ENCODE assay signal across 27 cellular contexts in the genomic region with DNA sequence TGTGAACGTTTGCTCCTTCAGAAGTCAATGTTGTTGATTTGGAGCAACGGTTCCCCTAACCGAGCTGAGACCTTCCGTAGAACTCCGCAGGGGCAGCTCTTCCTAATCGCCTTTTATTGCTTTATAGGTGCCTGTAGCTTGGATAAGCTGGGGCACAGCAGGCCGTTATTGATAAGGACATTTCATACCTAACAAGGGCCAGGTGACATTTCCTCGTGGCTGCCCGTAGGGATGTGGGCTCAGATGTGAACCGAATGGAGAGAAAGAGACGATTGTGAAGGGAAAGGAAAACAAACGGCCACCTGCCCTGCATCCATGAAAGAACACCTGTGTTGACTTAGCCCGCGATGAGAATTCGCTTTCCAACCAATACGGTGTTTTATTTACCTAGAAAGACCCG. TPM values are rescaled to one million over a fixed set of nuclear protein-coding genes. Genes with fewer than 3 reads are reported as not detected.
DNase-seq lines count a peak whose midpoint lies in the region; ATAC-seq lines count a peak whose summit lies in the region.
"Had no signal": no experiment of that assay in that cellular context is flagged by ENCODE, and none has a peak within 500 bp of the region (broad histone marks: within the 10 kb centered on the region; RNA-seq: fewer than 3 reads in every experiment).

No MANE protein-coding gene starts in this region.

- no peaks in the 10 kb centered on the region for H3K79me1 ChIP-seq in mesendoderm (ENCODE audit: low read length)

- no peaks in the 10 kb centered on the region for H3K27me3 Mint-ChIP-seq in activated CD8-positive, alpha-beta T cell treated with anti-CD3 and anti-CD28 coated beads, Interleukin-2, amount 10 ng/mL, durations not matched to agents 7 days and 5 days (ENCODE audit: low read depth)
- H3K27me3 Mint-ChIP-seq: activated CD4-positive, alpha-beta memory T cell treated with anti-CD3 and anti-CD28 coated beads for 36 hours had no signal

- H3K27ac ChIP-seq in mesendoderm (ENCODE audit: low read depth, low read length), result no peak overlapping the region
- H3K27ac ChIP-seq: BLaER1, HL-60, vagina had no signal

- H3K9ac ChIP-seq in mesendoderm (ENCODE audit: low read length), result no peak overlapping the region
- H3K9ac ChIP-seq: BLaER1, SK-N-SH had no signal

- no peak overlapping the region for H3K4me2 ChIP-seq in mesendoderm (ENCODE audit: low read length)
- H3K4me2 ChIP-seq: BLaER1, SK-N-SH had no signal

- H3K4me1 Mint-ChIP-seq in activated CD8-positive, alpha-beta T cell treated with anti-CD3 and anti-CD28 coated beads, Interleukin-2, amount 10 ng/mL, durations not matched to agents 7 days and 5 days (ENCODE audit: low read depth), result peaks cover 2% of the 10 kb centered on the region
- H3K4me1 Mint-ChIP-seq: activated B cell treated with CpG ODN at 0.5 μM for 24 hours had no signal

- H3K23ac ChIP-seq in mesendoderm (ENCODE audit: low read length), result no peak overlapping the region

- H2BK15ac ChIP-seq in mesendoderm (replicated peaks; ENCODE audit: low read depth), result no peak overlapping the region

- CTCF ChIA-PET in activated CD8-positive, alpha-beta T cell treated with anti-CD3 and anti-CD28 coated beads, Interleukin-2, amount 10 ng/mL, durations not matched to agents 7 days and 5 days (lab: Charles Lee), result no interaction called here

- no peaks in the 10 kb centered on the region for H3K36me3 Mint-ChIP-seq in activated CD8-positive, alpha-beta T cell treated with anti-CD3 and anti-CD28 coated beads, Interleukin-2, amount 10 ng/mL, durations not matched to agents 7 days and 5 days (ENCODE audit: low read depth)
- H3K36me3 Mint-ChIP-seq: activated CD4-positive, alpha-beta memory T cell treated with anti-CD3 and anti-CD28 coated beads for 36 hours had no signal

- H3K27ac Mint-ChIP-seq in activated CD8-positive, alpha-beta T cell treated with anti-CD3 and anti-CD28 coated beads, Interleukin-2, amount 10 ng/mL, durations not matched to agents 7 days and 5 days, result no peak overlapping the region
- H3K27ac Mint-ChIP-seq: activated B cell treated with CpG ODN at 0.5 μM for 24 hours; activated CD4-positive, alpha-beta memory T cell treated with anti-CD3 and anti-CD28 coated beads for 36 hours; activated naive CD4-positive, alpha-beta T cell treated with anti-CD3 and anti-CD28 coated beads for 36 hours; T-helper 2 cell treated with Interferon-gamma antibody and Interleukin-4, amounts not matched to agents 5 μg/mL and 100 μg/mL, for 36 hours had no signal

- ATAC-seq in activated CD8-positive, alpha-beta T cell treated with anti-CD3 and anti-CD28 coated beads, Interleukin-2, amount 10 ng/mL, durations not matched to agents 7 days and 5 days, result no peak
- ATAC-seq in HG03565 (IDR thresholded peaks at IDR 0.05; ENCODE audit: unreplicated experiment), result no peak
- ATAC-seq: Panc1 had no signal

- H4K5ac ChIP-seq in mesendoderm (ENCODE audit: low read length), result no peak overlapping the region

- H3K56ac ChIP-seq in mesendoderm (ENCODE audit: low read length), result no peak overlapping the region

- no peak overlapping the region for H3K18ac ChIP-seq in mesendoderm (ENCODE audit: low read length)

- no peak overlapping the region for H3K4ac ChIP-seq in mesendoderm (ENCODE audit: low read depth, low read length)

- no CpG with 5 or more reads among the region's 17 CpGs for WGBS in mesendoderm (ENCODE audit: extremely low coverage, insufficient coverage, low lambda C conversion rate)

- no peak overlapping the region for H2AK5ac ChIP-seq in mesendoderm (ENCODE audit: low read length)

- H3K36me3 ChIP-seq in mesendoderm (ENCODE audit: control insufficient read depth, insufficient read depth, low read length), result no peaks in the 10 kb centered on the region
- H3K36me3 ChIP-seq: BLaER1, vagina had no signal

- H2BK5ac ChIP-seq in mesendoderm (ENCODE audit: low read length), result no peak overlapping the region

- no peaks in the 10 kb centered on the region for H3K9me3 Mint-ChIP-seq in activated CD8-positive, alpha-beta T cell treated with anti-CD3 and anti-CD28 coated beads, Interleukin-2, amount 10 ng/mL, durations not matched to agents 7 days and 5 days (ENCODE audit: insufficient read depth)
- H3K9me3 Mint-ChIP-seq: activated B cell treated with CpG ODN at 0.5 μM for 24 hours; activated CD4-positive, alpha-beta memory T cell treated with anti-CD3 and anti-CD28 coated beads for 36 hours; activated naive CD4-positive, alpha-beta T cell treated with anti-CD3 and anti-CD28 coated beads for 36 hours had no signal

- H3K27me3 ChIP-seq in mesendoderm (ENCODE audit: insufficient read depth, low read length, poor library complexity), result no peaks in the 10 kb centered on the region
- H3K27me3 ChIP-seq: BLaER1, vagina had no signal

- H3K4me1 ChIP-seq in mesendoderm (ENCODE audit: control insufficient read depth, low read depth, low read length), result no peaks in the 10 kb centered on the region
- H3K4me1 ChIP-seq: BLaER1, vagina had no signal

- peak; percentile 77 for DNase-seq in COLO668 (lab: John Stamatoyannopoulos, UW; ENCODE audit: unreplicated experiment)
- peak; percentile 19 for DNase-seq in NCI-H128 (lab: John Stamatoyannopoulos, UW; ENCODE audit: unreplicated experiment)
- DNase-seq in NCI-H510A treated with DMSO at 0.1 percent for 48 hours (lab: John Stamatoyannopoulos, UW), result peak; percentile 92
- DNase-seq in mesendoderm, result peak; percentile 12
- no peak for DNase-seq in activated effector memory CD4-positive, alpha-beta T cell treated with Interleukin-2 at 50 U/mL for 16 hours
- DNase-seq in HuH-7 (ENCODE audit: low spot score), result no peak
- no peak for DNase-seq in activated CD8-positive, alpha-beta T cell treated with anti-CD3 and anti-CD28 coated beads, Interleukin-2, amount 10 ng/mL, durations not matched to agents 7 days and 5 days
- DNase-seq: activated B cell treated with CpG ODN at 0.5 μM for 24 hours; activated CD4-positive, alpha-beta memory T cell treated with anti-CD3 and anti-CD28 coated beads for 36 hours; activated naive CD4-positive, alpha-beta T cell treated with anti-CD3 and anti-CD28 coated beads for 36 hours; foreskin melanocyte; GDM1; hippocampal formation; NCI-H187 treated with DMSO at 0.1 percent for 48 hours; NK-92 treated with Interleukin-12 subunit alpha and Interleukin-12 subunit beta, amount 100 ng/mL, for 24 hours; nucleus accumbens; retina; SK-N-SH; substantia nigra had no signal

- no peaks in the 10 kb centered on the region for H3K79me2 ChIP-seq in mesendoderm (ENCODE audit: control insufficient read depth, insufficient read depth, low read length)

- no peak overlapping the region for H2BK120ac ChIP-seq in mesendoderm (ENCODE audit: low read depth, low read length)

- no peak overlapping the region for H4K8ac ChIP-seq in mesendoderm (ENCODE audit: low read depth, low read length)

- POLR2A ChIA-PET in activated CD8-positive, alpha-beta T cell treated with anti-CD3 and anti-CD28 coated beads, Interleukin-2, amount 10 ng/mL, durations not matched to agents 7 days and 5 days (lab: Charles Lee), result no interaction called here

- H3K4me3 Mint-ChIP-seq in activated CD8-positive, alpha-beta T cell treated with anti-CD3 and anti-CD28 coated beads, Interleukin-2, amount 10 ng/mL, durations not matched to agents 7 days and 5 days, result no peak overlapping the region
- H3K4me3 Mint-ChIP-seq: activated B cell treated with CpG ODN at 0.5 μM for 24 hours; activated CD4-positive, alpha-beta memory T cell treated with anti-CD3 and anti-CD28 coated beads for 36 hours; activated naive CD4-positive, alpha-beta T cell treated with anti-CD3 and anti-CD28 coated beads for 36 hours; T-helper 2 cell treated with Interferon-gamma antibody and Interleukin-4, amounts not matched to agents 5 μg/mL and 100 μg/mL, for 36 hours had no signal

- H3K4me3 ChIP-seq in mesendoderm (ENCODE audit: low read length), result no peak overlapping the region
- H3K4me3 ChIP-seq: BLaER1, lung, vagina had no signal

RNA-seq across cellular contexts. Expression of gene DACT2, which starts 53.3 kb away (rescaled TPM):
- 0.35 TPM for polyA plus RNA-seq in mesendoderm (2013, experiment 1 of 2)
- 0.55 TPM for polyA plus RNA-seq in mesendoderm (2013, experiment 2 of 2)
- not detected for total RNA-seq in activated CD8-positive, alpha-beta T cell treated with anti-CD3 and anti-CD28 coated beads, Interleukin-2, amount 10 ng/mL, durations not matched to agents 7 days and 5 days
- total RNA-seq: activated B cell treated with CpG ODN at 0.5 μM for 24 hours; activated CD4-positive, alpha-beta memory T cell treated with anti-CD3 and anti-CD28 coated beads for 36 hours; activated naive CD4-positive, alpha-beta T cell treated with anti-CD3 and anti-CD28 coated beads for 36 hours; myocyte had no signal
- polyA plus RNA-seq: SK-N-SH had no signal

Comparison
In these comparisons a context has a peak if more than half of its experiments do, and no peak if none do; other contexts are left out.
1. DNase-seq: peak in COLO668 (single experiment), NCI-H128 (single experiment), NCI-H510A treated with DMSO at 0.1 percent for 48 hours (single experiment) and mesendoderm (single experiment); none in activated effector memory CD4-positive, alpha-beta T cell treated with Interleukin-2 at 50 U/mL for 16 hours (single experiment), HuH-7 (single experiment) and activated CD8-positive, alpha-beta T cell treated with anti-CD3 and anti-CD28 coated beads, Interleukin-2, amount 10 ng/mL, durations not matched to agents 7 days and 5 days (single experiment).